ENCODE assay signal across 8 cellular contexts in the genomic region with DNA sequence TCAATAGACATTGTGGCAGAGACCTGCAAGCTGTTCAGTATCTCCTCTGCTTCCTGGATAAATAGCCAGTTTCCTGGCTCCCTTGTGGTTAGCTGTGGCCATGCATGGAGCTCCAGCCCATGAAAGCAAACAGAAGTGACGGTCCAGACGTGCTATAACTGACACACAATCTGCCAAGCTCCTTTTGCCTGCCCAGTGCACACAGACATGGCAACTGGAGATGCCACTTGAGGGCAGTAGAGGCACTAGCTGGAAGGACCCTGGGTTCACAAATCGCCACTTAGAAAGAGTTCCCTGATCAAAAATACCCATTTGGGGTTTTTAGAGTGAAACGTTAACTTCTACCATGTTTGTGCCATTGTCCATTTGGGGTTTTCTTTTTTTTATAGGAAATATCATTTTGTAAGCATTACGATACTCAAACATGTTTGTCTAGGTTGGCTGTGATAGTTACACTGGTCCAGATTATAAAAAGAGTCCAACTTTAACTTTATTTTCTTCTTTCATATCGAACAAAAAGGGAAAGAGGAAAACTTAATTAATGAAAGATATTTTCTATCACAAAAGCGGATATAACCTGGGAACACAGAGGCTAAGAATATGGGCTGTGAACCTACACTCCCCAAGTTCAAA. TPM values are rescaled to one million over a fixed set of nuclear protein-coding genes. Genes with fewer than 3 reads are reported as not detected.
DNase-seq lines count a peak whose midpoint lies in the region; ATAC-seq lines count a peak whose summit lies in the region.
"Had no signal": no experiment of that assay in that cellular context is flagged by ENCODE, and none has a peak within 500 bp of the region (broad histone marks: within the 10 kb centered on the region; RNA-seq: fewer than 3 reads in every experiment).

No MANE protein-coding gene starts in this region.

- no peak overlapping the region for H3K27ac Mint-ChIP-seq in activated CD4-positive, alpha-beta T cell treated with anti-CD3 and anti-CD28 coated beads, Interleukin-2, amount 10 ng/mL, durations not matched to agents 24 days and 14 days

- H3K4me1 ChIP-seq in aorta (ENCODE audit: control insufficient read depth in 1 of 2, insufficient read depth in 2 of 2, low read length in 2 of 2) = no peaks in the 10 kb centered on the region

- no peaks in the 10 kb centered on the region for H3K9me3 ChIP-seq in aorta (ENCODE audit: control insufficient read depth, low read length)

- no peaks in the 10 kb centered on the region for H3K27me3 Mint-ChIP-seq in activated CD4-positive, alpha-beta T cell treated with anti-CD3 and anti-CD28 coated beads, Interleukin-2, amount 10 ng/mL, durations not matched to agents 24 days and 14 days

- 75 to 85% methylated on average over 7 of the region's 7 CpGs for WGBS in aorta, 2 donors

- H3K4me1 Mint-ChIP-seq in activated CD4-positive, alpha-beta T cell treated with anti-CD3 and anti-CD28 coated beads, Interleukin-2, amount 10 ng/mL, durations not matched to agents 24 days and 14 days = no peaks in the 10 kb centered on the region

- peak; percentile 12 for DNase-seq in G401 (ENCODE audit: low spot score)
- DNase-seq in HPDE6-E6E7 (ENCODE audit: extremely low spot score) = peak; percentile 0
- DNase-seq in activated CD4-positive, alpha-beta T cell treated with anti-CD3 and anti-CD28 coated beads, Interleukin-2, amount 10 ng/mL, durations not matched to agents 24 days and 14 days = peak; percentile 68
- peak; percentile 24 for DNase-seq in hepatic stellate cell (ENCODE audit: low spot score)
- no peak for DNase-seq in NCI-H2227 (lab: John Stamatoyannopoulos, UW; ENCODE audit: unreplicated experiment)
- DNase-seq in aorta = no peak
- DNase-seq in inferior parietal cortex (ENCODE audit: extremely low spot score) = no peak

- in situ Hi-C loops in G401 (cut with HindIII; ENCODE audit: low sequenced_read_pairs) = no loop called here

- peaks cover 0 to 10% of the 10 kb centered on the region in 2 donors for H3K36me3 ChIP-seq in aorta (ENCODE audit: control insufficient read depth in 1 of 2, insufficient read depth in 2 of 2, low read length in 1 of 2)

- ATAC-seq in aorta (ENCODE audit: low FRiP score) = no peak

- H3K27ac ChIP-seq in aorta (ENCODE audit: low read depth in 1 of 2, low read length in 2 of 2) = no peak overlapping the region

- H3K9me3 Mint-ChIP-seq in activated CD4-positive, alpha-beta T cell treated with anti-CD3 and anti-CD28 coated beads, Interleukin-2, amount 10 ng/mL, durations not matched to agents 24 days and 14 days = no peaks in the 10 kb centered on the region

- no peak overlapping the region for H3K4me3 ChIP-seq in aorta (ENCODE audit: low read length in 2 of 2)

- no peaks in the 10 kb centered on the region for H3K27me3 ChIP-seq in aorta (ENCODE audit: control insufficient read depth in 1 of 2, insufficient read depth in 2 of 2, low read length in 1 of 2)

- intact Hi-C loops in activated CD4-positive, alpha-beta T cell treated with anti-CD3 and anti-CD28 coated beads, Interleukin-2, amount 10 ng/mL, durations not matched to agents 24 days and 14 days (cut with micrococcal nuclease) = no loop called here
- intact Hi-C loops in aorta (cut with DNase I) = no loop called here

- peaks cover 53% of the 10 kb centered on the region for H3K36me3 Mint-ChIP-seq in activated CD4-positive, alpha-beta T cell treated with anti-CD3 and anti-CD28 coated beads, Interleukin-2, amount 10 ng/mL, durations not matched to agents 24 days and 14 days (ENCODE audit: low read depth)

- H3K4me3 Mint-ChIP-seq in activated CD4-positive, alpha-beta T cell treated with anti-CD3 and anti-CD28 coated beads, Interleukin-2, amount 10 ng/mL, durations not matched to agents 24 days and 14 days = no peak overlapping the region

RNA-seq across cellular contexts. Expression of a gene that starts 31.3 kb away (rescaled TPM):
- total RNA-seq in G401 (2014; rRNA removed; shearing (Covaris generic)) = 12.4 and 15.4 TPM in 2 replicates
- 13.9 and 14.4 TPM in 2 replicates for total RNA-seq in activated CD4-positive, alpha-beta T cell treated with anti-CD3 and anti-CD28 coated beads, Interleukin-2, amount 10 ng/mL, durations not matched to agents 24 days and 14 days
- 10 to 100 TPM; 13.4 TPM for total RNA-seq in aorta
- polyA plus RNA-seq in aorta = 1 to 10 TPM; 2.3 to 9.3 TPM

RNA-seq across cellular contexts. Expression of a gene that starts 31.5 kb away (rescaled TPM):
- total RNA-seq in G401 (2014; rRNA removed; shearing (Covaris generic)) = 463 and 467 TPM in 2 replicates
- 332 and 369 TPM in 2 replicates for total RNA-seq in activated CD4-positive, alpha-beta T cell treated with anti-CD3 and anti-CD28 coated beads, Interleukin-2, amount 10 ng/mL, durations not matched to agents 24 days and 14 days
- 100 to 1,000 TPM; 133 to 137 TPM for total RNA-seq in aorta
- polyA plus RNA-seq in aorta = 100 to 1,000 TPM; 212 to 306 TPM

RNA-seq across cellular contexts. Expression of a gene that starts 53.4 kb away (rescaled TPM):
- not detected in 2 replicates for total RNA-seq in G401 (2014; rRNA removed; shearing (Covaris generic))
- not detected in 2 replicates for total RNA-seq in activated CD4-positive, alpha-beta T cell treated with anti-CD3 and anti-CD28 coated beads, Interleukin-2, amount 10 ng/mL, durations not matched to agents 24 days and 14 days
- total RNA-seq in aorta = under 1 TPM; 0.10 to 0.48 TPM
- not detected for polyA plus RNA-seq in aorta
- total RNA-seq: T-helper 1 cell treated with Interleukin-12 subunit alpha and Interleukin-12 subunit beta and Interleukin-4 antibody, amounts not matched to agents 30 ng/mL and 1 ng/mL, for 36 hours had no signal

Comparison
In these comparisons a context has a peak if more than half of its experiments do, and no peak if none do; other contexts are left out.
1. DNase-seq: peak in G401 (single experiment), HPDE6-E6E7 (single experiment), activated CD4-positive, alpha-beta T cell treated with anti-CD3 and anti-CD28 coated beads, Interleukin-2, amount 10 ng/mL, durations not matched to agents 24 days and 14 days (single experiment) and hepatic stellate cell (single experiment); none in NCI-H2227 (single experiment), aorta (0 of 2) and inferior parietal cortex (single experiment).